21 cellular contexts compared by ENCODE assay signal in genomic region chr4:38170800-38171199, GRCh38.
DNase-seq lines count a peak whose midpoint lies in the region; ATAC-seq, FAIRE-seq and TF ChIP-seq lines count a peak whose summit lies in the region.
"Had no signal": no experiment of that assay in that cellular context is flagged by ENCODE, and none has a peak within 500 bp of the region (broad histone marks: within the 10 kb centered on the region; RNA-seq: fewer than 3 reads in every experiment).

No MANE protein-coding gene starts in this region.

- H3K36me3 ChIP-seq in mammary epithelial cell (ENCODE audit: insufficient read depth, low read length) (no peaks in the 10 kb centered on the region), breast epithelium (no peaks in the 10 kb centered on the region)
- H3K36me3 ChIP-seq: BLaER1, SJCRH30 had no signal

- no peak overlapping the region for H3K9ac ChIP-seq in mammary epithelial cell (ENCODE audit: insufficient read depth, low read length)
- H3K9ac ChIP-seq: BLaER1 had no signal

- H3K9me3 Mint-ChIP-seq in progenitor cell of endocrine pancreas (ENCODE audit: low read depth) = no peaks in the 10 kb centered on the region

- H3K27me3 ChIP-seq in mammary epithelial cell (ENCODE audit: insufficient read depth, low read length) (no peaks in the 10 kb centered on the region), breast epithelium (no peaks in the 10 kb centered on the region)
- H3K27me3 ChIP-seq: BLaER1, SJCRH30 had no signal

- no peak for ATAC-seq in GM18861 (IDR thresholded peaks at IDR 0.05; ENCODE audit: unreplicated experiment)
- ATAC-seq in HG02884 (IDR thresholded peaks at IDR 0.05; ENCODE audit: unreplicated experiment) = no peak
- ATAC-seq: HCT116 had no signal

- FAIRE-seq in HTR-8/SVneo (lab: Jason Lieb, UNC) = no peak
- FAIRE-seq: GM12891 had no signal

- no peaks in the 10 kb centered on the region for H3K79me2 ChIP-seq in mammary epithelial cell (ENCODE audit: insufficient read depth, low read length)

- peak overlapping the region; percentile 49 for H2AFZ ChIP-seq in mammary epithelial cell (ENCODE audit: low read depth, low read length)
- H2AFZ ChIP-seq: PC-9 had no signal

- no peak overlapping the region for H3K4me3 Mint-ChIP-seq in progenitor cell of endocrine pancreas (ENCODE audit: low read depth)
- H3K4me3 Mint-ChIP-seq: CD4-positive, alpha-beta memory T cell had no signal

- peaks cover 1% of the 10 kb centered on the region for H3K36me3 Mint-ChIP-seq in progenitor cell of endocrine pancreas (ENCODE audit: insufficient read depth)
- H3K36me3 Mint-ChIP-seq: CD4-positive, alpha-beta memory T cell had no signal

- CTCF ChIA-PET in mammary epithelial cell (lab: Charles Lee; ENCODE audit: low non-redundant PET) = no interaction called here

- TF ChIP-seq POLR2A in breast epithelium (IDR thresholded peaks at IDR 0.05) = no peak

- 42% methylated on average over 3 of the region's 3 CpGs for WGBS in mammary epithelial cell (ENCODE audit: low coverage, missing lambda C conversion rate)

- H3K4me1 Mint-ChIP-seq in progenitor cell of endocrine pancreas (ENCODE audit: low read depth) = no peaks in the 10 kb centered on the region

- no peaks in the 10 kb centered on the region for H3K27me3 Mint-ChIP-seq in progenitor cell of endocrine pancreas
- H3K27me3 Mint-ChIP-seq: CD4-positive, alpha-beta memory T cell had no signal

- no TSS peak for BruUV-seq in mammary epithelial cell (replicated peaks; lab: Mats Ljungman, UMichigan)

- TF ChIP-seq CTCF in mammary epithelial cell (conservative IDR thresholded peaks at IDR 0.05 in 1 of 2, IDR thresholded peaks at IDR 0.05 in 1 of 2; ENCODE audit: extremely low read depth in 1 of 2, insufficient read depth in 1 of 2, low read depth in 1 of 2, low read length in 2 of 2) = no peak
- no peak for TF ChIP-seq CTCF in breast epithelium (IDR thresholded peaks at IDR 0.05)
- TF ChIP-seq CTCF in progenitor cell of endocrine pancreas (IDR thresholded peaks at IDR 0.05; ENCODE audit: unreplicated experiment) = no peak

- intact Hi-C loops in mammary epithelial cell (cut with micrococcal nuclease) = no loop called here
- intact Hi-C loops in breast epithelium (cut with DNase I; ENCODE audit: low total_unique reads) = no loop called here

- H3K4me1 ChIP-seq in mammary epithelial cell (ENCODE audit: insufficient read depth, low read length) (peaks cover 22% of the 10 kb centered on the region), breast epithelium (no peaks in the 10 kb centered on the region)
- H3K4me1 ChIP-seq: SJCRH30 had no signal

- H3K27ac ChIP-seq in mammary epithelial cell (ENCODE audit: insufficient read depth, low read depth, low read length) (no peak overlapping the region), breast epithelium (no peak overlapping the region), epithelial cell of prostate (peak overlapping the region; percentile 53)
- H3K27ac ChIP-seq: BLaER1, PC-9, SJCRH30 had no signal

- H3K4me3 ChIP-seq in mammary epithelial cell (replicated peaks in 1 of 3; ENCODE audit: insufficient read depth in 1 of 3, low read depth in 2 of 3, low read length in 3 of 3) (no peak overlapping the region), breast epithelium (no peak overlapping the region)
- H3K4me3 ChIP-seq: BLaER1, PC-9, SJCRH30 had no signal

- no peak overlapping the region for H3K27ac Mint-ChIP-seq in progenitor cell of endocrine pancreas
- H3K27ac Mint-ChIP-seq: CD4-positive, alpha-beta memory T cell had no signal

- H3K9me3 ChIP-seq in mammary epithelial cell (replicated peaks; ENCODE audit: insufficient read depth, low read length) = no peaks in the 10 kb centered on the region
- H3K9me3 ChIP-seq in breast epithelium = no peaks in the 10 kb centered on the region
- H3K9me3 ChIP-seq: SJCRH30 had no signal

- in situ Hi-C loops in mammary epithelial cell (cut with MboI; ENCODE audit: low sequenced_read_pairs in 2 of 2) = loop anchor here in 1 of 2 donors (10.0 kb wide), 1 partner anchor 106 kb away; no protein-coding TSS in a partner anchor

- no peak overlapping the region for H3K4me2 ChIP-seq in mammary epithelial cell (ENCODE audit: insufficient read depth, low read depth, low read length)
- H3K4me2 ChIP-seq: BLaER1, PC-9 had no signal

- no peaks in the 10 kb centered on the region for H4K20me1 ChIP-seq in mammary epithelial cell (ENCODE audit: insufficient read depth, low read length)
- H4K20me1 ChIP-seq: BLaER1 had no signal

- peak; percentile 34 for DNase-seq in mammary epithelial cell
- no peak for DNase-seq in breast epithelium (ENCODE audit: low spot score in 2 of 2)
- DNase-seq in epithelial cell of prostate (ENCODE audit: low read depth, low spot score) = no peak
- DNase-seq in middle frontal gyrus (ENCODE audit: extremely low spot score, low spot score) = peak; percentile 48
- no peak for DNase-seq in HTR-8/SVneo (ENCODE audit: insufficient read length, low spot score)
- no peak for DNase-seq in progenitor cell of endocrine pancreas (ENCODE audit: low spot score, unreplicated experiment)
- DNase-seq: CD4-positive, alpha-beta memory T cell; DMS53; GOT3; NCI-H1105 treated with DMSO at 0.1 percent for 48 hours; NCI-H1694; NCI-H2107; NCI-H510A treated with DMSO at 0.1 percent for 48 hours; NCI-H82; PC-9; SJCRH30 had no signal

- dilution Hi-C loops in mammary epithelial cell (cut with HindIII; ENCODE audit: low sequenced_read_pairs) = no loop called here

Comparison
In these comparisons a context has a peak if more than half of its experiments do, and no peak if none do; other contexts are left out.
1. DNase-seq: peak in mammary epithelial cell (single experiment) and middle frontal gyrus (single experiment); none in breast epithelium (0 of 2), epithelial cell of prostate (single experiment), HTR-8/SVneo (single experiment) and progenitor cell of endocrine pancreas (single experiment).